In the genomic region with DNA sequence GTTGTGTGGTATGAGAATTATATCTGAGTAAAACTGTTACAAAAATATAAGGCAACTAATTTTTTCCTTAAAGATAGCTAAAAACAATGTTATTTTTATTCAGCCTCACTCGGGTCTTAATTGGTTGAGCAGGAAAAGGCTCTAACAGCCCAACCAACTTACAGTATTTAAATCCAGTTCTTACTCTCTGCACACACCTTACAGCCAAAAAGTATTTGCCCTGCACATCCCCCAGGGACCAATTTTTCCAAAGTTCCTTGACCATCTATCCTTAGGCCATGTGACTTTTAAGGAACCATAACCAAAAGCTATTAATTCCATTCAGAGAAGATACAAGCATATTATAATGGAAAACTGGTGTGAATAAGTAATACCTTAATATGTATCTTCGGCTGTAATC, we compare ENCODE assay signal across 8 cellular contexts. TPM values are rescaled to one million over a fixed set of nuclear protein-coding genes. Genes with fewer than 3 reads are reported as not detected.
DNase-seq lines count a peak whose midpoint lies in the region; ATAC-seq, FAIRE-seq and TF ChIP-seq lines count a peak whose summit lies in the region.

No MANE protein-coding gene starts in this region.

- no peaks in the 10 kb centered on the region for H3K27me3 ChIP-seq in BLaER1 treated with 17β-estradiol and CSF1 and Interleukin-3, amounts not matched to agents 10 nM and 100 nM
- no peaks in the 10 kb centered on the region for H3K27me3 ChIP-seq in endothelial cell of umbilical vein (ENCODE audit: control insufficient read depth in 2 of 2, insufficient read depth in 2 of 2, low read length in 2 of 2)
- no peaks in the 10 kb centered on the region for H3K27me3 ChIP-seq in neutrophil

- DNase-seq in M059J (ENCODE audit: low read depth) (peak; percentile 25), endothelial cell of umbilical vein (ENCODE audit: low read depth, low spot score) (peak; percentile 45), sciatic nerve (ENCODE audit: low spot score) (no peak), DMS114 treated with DMSO at 0.1 percent for 48 hours (lab: John Stamatoyannopoulos, UW; ENCODE audit: unreplicated experiment) (no peak)
- DNase-seq in stimulated activated CD4-positive, alpha-beta T cell treated with anti-CD3 and anti-CD28 coated beads, Interleukin-2, amount 100 ng/mL, for 24 hours, result no peak

- POLR2A ChIA-PET in endothelial cell of umbilical vein (lab: Charles Lee), result interaction anchor here (1.3 to 2.6 kb wide), 2 partner anchors 13 to 136 kb away, joined by 3 to 9 read pairs; partner anchors contain the start of gene COPS4

- no peak overlapping the region for H2AFZ ChIP-seq in endothelial cell of umbilical vein (ENCODE audit: low read depth, low read length)

- no peaks in the 10 kb centered on the region for H3K9me3 ChIP-seq in BLaER1 treated with 17β-estradiol and CSF1 and Interleukin-3, amounts not matched to agents 10 nM and 100 nM (replicated peaks in 1 of 11)
- H3K9me3 ChIP-seq in endothelial cell of umbilical vein (replicated peaks; ENCODE audit: control insufficient read depth, insufficient read depth, low read length) (no peaks in the 10 kb centered on the region), neutrophil (no peaks in the 10 kb centered on the region)

- no peak for TF ChIP-seq POLR2A in endothelial cell of umbilical vein (IDR thresholded peaks at IDR 0.05; ENCODE audit: low read depth, low read length)

- no peak for ATAC-seq in sciatic nerve
- ATAC-seq in GM19035 (IDR thresholded peaks at IDR 0.05; ENCODE audit: unreplicated experiment), result no peak

- H3K4me1 ChIP-seq in BLaER1 treated with 17β-estradiol and CSF1 and Interleukin-3, amounts not matched to agents 10 nM and 100 nM, result peaks cover 22 to 50% (median 39%) of the 10 kb centered on the region in 10 experiments
- H3K4me1 ChIP-seq in endothelial cell of umbilical vein (ENCODE audit: control insufficient read depth, extremely low read depth, insufficient read depth, low read length) (peaks cover 12% of the 10 kb centered on the region), neutrophil (ENCODE audit: control insufficient read depth in 1 of 2, insufficient read depth in 1 of 2, low read depth in 1 of 2, low read length in 1 of 2) (peaks cover 31 to 40% of the 10 kb centered on the region in 2 experiments)

- no peak for FAIRE-seq in endothelial cell of umbilical vein (lab: Jason Lieb, UNC)

- dilution Hi-C loops in endothelial cell of umbilical vein (cut with MboI; ENCODE audit: extremely low pct_ligation_motif_present, low sequenced_read_pairs), result no loop called here

- peaks cover 46% of the 10 kb centered on the region for H3K79me2 ChIP-seq in endothelial cell of umbilical vein (ENCODE audit: control insufficient read depth, insufficient read depth, low read length)

- TF ChIP-seq CTCF in endothelial cell of umbilical vein (IDR thresholded peaks at IDR 0.05; ENCODE audit: extremely low read depth in 1 of 2, insufficient read depth in 1 of 2, low read depth in 1 of 2, low read length in 2 of 2), result no peak
- no peak for TF ChIP-seq CTCF in neutrophil (IDR thresholded peaks at IDR 0.05)

- peak overlapping the region; percentile 81 to 91 (median 88) for H3K9ac ChIP-seq in BLaER1 treated with 17β-estradiol and CSF1 and Interleukin-3, amounts not matched to agents 10 nM and 100 nM
- peak overlapping the region; percentile 98 for H3K9ac ChIP-seq in endothelial cell of umbilical vein (replicated peaks; ENCODE audit: extremely low read depth, insufficient read depth, low read length)

- H4K20me1 ChIP-seq in BLaER1 treated with 17β-estradiol and CSF1 and Interleukin-3, amounts not matched to agents 10 nM and 100 nM, result peaks cover 9 to 48% (median 37%) of the 10 kb centered on the region in 11 experiments; a peak in 19 of 22 replicates
- H4K20me1 ChIP-seq in endothelial cell of umbilical vein (replicated peaks; ENCODE audit: control insufficient read depth, extremely low read depth, insufficient read depth, low read length), result no peaks in the 10 kb centered on the region

- H3K4me2 ChIP-seq in BLaER1 treated with 17β-estradiol and CSF1 and Interleukin-3, amounts not matched to agents 10 nM and 100 nM, result peak overlapping the region; percentile 74 to 97 (median 87)
- H3K4me2 ChIP-seq in endothelial cell of umbilical vein (ENCODE audit: insufficient read depth, low read length), result peak overlapping the region; percentile 98

- BruUV-seq in endothelial cell of umbilical vein (replicated peaks; lab: Mats Ljungman, UMichigan), result no TSS peak

- CTCF ChIA-PET in endothelial cell of umbilical vein (lab: Charles Lee), result interaction anchor here (0.8 to 3.7 kb wide), 10 partner anchors 9 to 382 kb away, joined by 3 to 21 read pairs (median 6); partner anchors contain the start of genes COPS4 and SEC31A

- H3K9me1 ChIP-seq in endothelial cell of umbilical vein (replicated peaks; ENCODE audit: control insufficient read depth, extremely low read depth, insufficient read depth, low read length), result no peaks in the 10 kb centered on the region

- peak overlapping the region; percentile 65 to 83 (median 74) for H3K4me3 ChIP-seq in BLaER1 treated with 17β-estradiol and CSF1 and Interleukin-3, amounts not matched to agents 10 nM and 100 nM
- H3K4me3 ChIP-seq in endothelial cell of umbilical vein (replicated peaks in 1 of 3; ENCODE audit: insufficient read depth in 1 of 3, low read depth in 1 of 3, low read length in 3 of 3) (peak overlapping the region; percentile 71 to 92 (median 90)), neutrophil (ENCODE audit: low read depth in 1 of 2, low read length in 1 of 2) (peak overlapping the region; percentile 81 to 97)

- intact Hi-C loops in endothelial cell of umbilical vein (cut with micrococcal nuclease) (loop anchor here (2.0 kb wide), 2 partner anchors 525 to 555 kb away; partner anchors contain the start of gene HELQ), sciatic nerve (cut with DNase I) (no loop called here)

- H3K36me3 ChIP-seq in BLaER1 treated with 17β-estradiol and CSF1 and Interleukin-3, amounts not matched to agents 10 nM and 100 nM, result peaks cover 28 to 37% (median 34%) of the 10 kb centered on the region in 11 experiments
- H3K36me3 ChIP-seq in endothelial cell of umbilical vein (ENCODE audit: control insufficient read depth in 2 of 2, extremely low read depth in 1 of 2, insufficient read depth in 2 of 2, low read length in 2 of 2), result peaks cover 2 to 7% of the 10 kb centered on the region in 2 experiments
- peaks cover 7% of the 10 kb centered on the region for H3K36me3 ChIP-seq in neutrophil

- H3K27ac ChIP-seq in BLaER1 treated with 17β-estradiol and CSF1 and Interleukin-3, amounts not matched to agents 10 nM and 100 nM, result peak overlapping the region; percentile 85 to 95 (median 92)
- H3K27ac ChIP-seq in endothelial cell of umbilical vein (ENCODE audit: insufficient read depth, low read depth, low read length), result peak overlapping the region; percentile 79
- peak overlapping the region; percentile 98 for H3K27ac ChIP-seq in neutrophil

TF ChIP-seq in endothelial cell of umbilical vein, 7 proteins besides CTCF, POLR2A, EP300 and RAD21:
- TF ChIP-seq GATA2 (IDR thresholded peaks at IDR 0.05; ENCODE audit: insufficient read depth, insufficient read length, low read depth, low read length), result no peak
- TF ChIP-seq POLR2AphosphoS5 (IDR thresholded peaks at IDR 0.05; ENCODE audit: insufficient read depth, low read depth, low read length), result no peak
- TF ChIP-seq, protein P1, sequence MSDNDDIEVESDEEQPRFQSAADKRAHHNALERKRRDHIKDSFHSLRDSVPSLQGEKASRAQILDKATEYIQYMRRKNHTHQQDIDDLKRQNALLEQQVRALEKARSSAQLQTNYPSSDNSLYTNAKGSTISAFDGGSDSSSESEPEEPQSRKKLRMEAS (IDR thresholded peaks at IDR 0.05; ENCODE audit: insufficient read depth, insufficient read length), result no peak
- TF ChIP-seq JUN (IDR thresholded peaks at IDR 0.05; ENCODE audit: borderline replicate concordance, insufficient read depth, insufficient read length, low read depth), result no peak
- no peak for TF ChIP-seq EZH2 (IDR thresholded peaks at IDR 0.05; ENCODE audit: borderline replicate concordance, low read depth, low read length, severe bottlenecking)
- TF ChIP-seq FOS (IDR thresholded peaks at IDR 0.05; ENCODE audit: borderline replicate concordance, insufficient read depth, low read length), result no peak
- TF ChIP-seq MYC (IDR thresholded peaks at IDR 0.05; ENCODE audit: low read depth, low read length), result no peak

RNA-seq across cellular contexts. Expression of gene THAP9, which starts 1.2 kb away (rescaled TPM):
- total RNA-seq in M059J (2014; rRNA removed; shearing (Covaris generic)), result 0.96 and 2.6 TPM in 2 replicates
- 1.7 and 3.2 TPM in 2 replicates for total RNA-seq in endothelial cell of umbilical vein
- 0.86 and 0.99 TPM in 2 replicates for polyA plus RNA-seq in endothelial cell of umbilical vein
- polyA plus RNA-seq in endothelial cell of umbilical vein (2011; cell fraction: cytosol; rRNA removed), result 1.3 and 1.6 TPM in 2 replicates
- 2.2 and 2.8 TPM in 2 replicates for polyA plus RNA-seq in endothelial cell of umbilical vein (2011; cell fraction: nucleus; rRNA removed)
- 1.7 TPM in 2 replicates for polyA plus RNA-seq in endothelial cell of umbilical vein (2012)
- polyA minus RNA-seq in endothelial cell of umbilical vein, result 1.5 and 2.6 TPM in 2 replicates
- 4.3 TPM for polyA minus RNA-seq in endothelial cell of umbilical vein (2011; cell fraction: cytosol; rRNA and poly(A)+ RNA removed)
- 4.3 and 5.3 TPM in 2 replicates for polyA minus RNA-seq in endothelial cell of umbilical vein (2011; cell fraction: nucleus; rRNA and poly(A)+ RNA removed)
- 5.5 TPM for total RNA-seq in sciatic nerve

RNA-seq across cellular contexts. Expression of gene SEC31A, which starts 8.4 kb away (rescaled TPM):
- 165 and 205 TPM in 2 replicates for total RNA-seq in M059J (2014; rRNA removed; shearing (Covaris generic))
- total RNA-seq in endothelial cell of umbilical vein (290 and 301 TPM in 2 replicates), sciatic nerve (286 TPM)
- 226 and 252 TPM in 2 replicates for polyA plus RNA-seq in endothelial cell of umbilical vein
- polyA plus RNA-seq in endothelial cell of umbilical vein (2011; cell fraction: cytosol; rRNA removed), result 204 and 233 TPM in 2 replicates
- 345 and 361 TPM in 2 replicates for polyA plus RNA-seq in endothelial cell of umbilical vein (2011; cell fraction: nucleus; rRNA removed)
- polyA plus RNA-seq in endothelial cell of umbilical vein (2012), result 189 and 212 TPM in 2 replicates
- 442 and 462 TPM in 2 replicates for polyA minus RNA-seq in endothelial cell of umbilical vein
- 42.4 TPM for polyA minus RNA-seq in endothelial cell of umbilical vein (2011; cell fraction: cytosol; rRNA and poly(A)+ RNA removed)
- polyA minus RNA-seq in endothelial cell of umbilical vein (2011; cell fraction: nucleus; rRNA and poly(A)+ RNA removed), result 432 and 549 TPM in 2 replicates

Comparison
In these comparisons a context has a peak if more than half of its experiments do, and no peak if none do; other contexts are left out.
1. DNase-seq: peak in M059J (single experiment) and endothelial cell of umbilical vein (single experiment); none in sciatic nerve (single experiment), DMS114 treated with DMSO at 0.1 percent for 48 hours (single experiment) and stimulated activated CD4-positive, alpha-beta T cell treated with anti-CD3 and anti-CD28 coated beads, Interleukin-2, amount 100 ng/mL, for 24 hours (0 of 2).
2. Peak in every context shown above with its lines, with median percentiles within 50 percentile points of each other: H3K27ac ChIP-seq and H3K4me3 ChIP-seq.